In genomic region chr3:113947372-113948014, GRCh38 we compare ENCODE assay signal across 8 cellular contexts. TPM values are rescaled to one million over a fixed set of nuclear protein-coding genes. Genes with fewer than 3 reads are reported as not detected.
DNase-seq lines count a peak whose midpoint lies in the region; ATAC-seq and TF ChIP-seq lines count a peak whose summit lies in the region.

Gene ZDHHC23, plus strand, starts transcription at chr3:113948013. Its CDS starts 790 bp downstream, at chr3:113948803.

- under 1% methylated on average over 80 of the region's 80 CpGs for WGBS in right cardiac atrium

- TF ChIP-seq CTCF in GM12875 (IDR thresholded peaks at IDR 0.05; ENCODE audit: borderline replicate concordance, insufficient read depth, low read depth, low read length), result no peak

- intact Hi-C loops in right cardiac atrium (cut with DNase I), result no loop called here

- DNase-seq in NCI-H1105 treated with DMSO at 0.1 percent for 48 hours (lab: John Stamatoyannopoulos, UW) (peak; percentile 81), T follicular helper cell (ENCODE audit: low read depth) (peak; percentile 56), amygdala (lab: John Stamatoyannopoulos, UW) (peak in 35 of 56 donors; percentile 6 to 70 (median 38)), right cardiac atrium (peak; percentile 67 to 88 (median 87)), retina (peak; percentile 51), cortex of kidney (lab: John Stamatoyannopoulos, UW) (no peak)

- no peaks in the 10 kb centered on the region for H3K9me3 ChIP-seq in right cardiac atrium (ENCODE audit: control insufficient read depth, low read length)

- H3K27me3 ChIP-seq in right cardiac atrium (ENCODE audit: control insufficient read depth, insufficient read depth), result no peaks in the 10 kb centered on the region

- no peaks in the 10 kb centered on the region for H3K4me1 ChIP-seq in right cardiac atrium (ENCODE audit: control insufficient read depth, insufficient read depth, low read length)

- H3K27ac ChIP-seq in right cardiac atrium (ENCODE audit: low read length), result peak within 1 kb of the TSS; percentile 23

- H3K4me3 ChIP-seq in GM12875 (ENCODE audit: low read depth, low read length) (peak within 1 kb of the TSS; percentile 54), right cardiac atrium (ENCODE audit: low read length) (peak within 1 kb of the TSS; percentile 87)

- ATAC-seq in HG02642 (IDR thresholded peaks at IDR 0.05; ENCODE audit: poor library complexity, unreplicated experiment), result peak; percentile 85
- ATAC-seq in right cardiac atrium, result peak; percentile 92 to 94

RNA-seq across cellular contexts. Expression of gene ZDHHC23, which starts in this region (rescaled TPM):
- 1 to 10 TPM; 1.2 to 2.4 (median 2.2) TPM for total RNA-seq in right cardiac atrium
- 0.93 TPM for polyA plus RNA-seq in right cardiac atrium
